13 cellular contexts compared by ENCODE assay signal in the genomic region with DNA sequence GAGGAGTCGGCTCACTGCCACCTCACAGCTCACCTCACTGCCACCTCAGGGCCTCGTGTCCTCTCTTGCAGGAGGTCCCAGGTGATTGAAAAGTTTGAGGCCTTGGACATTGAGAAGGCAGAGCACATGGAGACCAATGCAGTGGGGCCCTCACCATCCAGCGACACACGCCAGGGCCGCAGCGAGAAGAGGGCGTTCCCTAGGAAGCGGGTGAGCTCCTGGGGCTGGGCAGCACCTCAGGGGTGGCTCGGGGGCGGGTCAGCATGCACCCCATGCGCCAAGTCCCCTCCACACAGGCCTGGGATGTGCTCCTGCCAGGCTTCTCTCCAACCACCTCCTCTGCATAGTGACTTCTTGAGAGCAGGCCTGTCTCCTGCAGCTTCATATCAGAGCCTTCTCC.
"Had no signal": no experiment of that assay in that cellular context is flagged by ENCODE, and none has a peak within 500 bp of the region (broad histone marks: within the 10 kb centered on the region; RNA-seq: fewer than 3 reads in every experiment).

No MANE protein-coding gene starts in this region.

- H2AFZ ChIP-seq: hepatocyte had no signal

- H3K27me3 Mint-ChIP-seq: activated naive CD4-positive, alpha-beta T cell treated with anti-CD3 and anti-CD28 coated beads, Interleukin-2, amount 50 U/mL, for 24 hours; effector memory CD8-positive, alpha-beta T cell; memory B cell; progenitor cell of endocrine pancreas had no signal

- H3K9me3 ChIP-seq: adrenal gland, gastrocnemius medialis, left lung, right atrium auricular region had no signal

- H3K4me3 Mint-ChIP-seq: activated naive CD4-positive, alpha-beta T cell treated with anti-CD3 and anti-CD28 coated beads, Interleukin-2, amount 50 U/mL, for 24 hours; memory B cell; nephron had no signal

- H3K9me3 Mint-ChIP-seq: activated naive CD4-positive, alpha-beta T cell treated with anti-CD3 and anti-CD28 coated beads, Interleukin-2, amount 50 U/mL, for 24 hours; effector memory CD8-positive, alpha-beta T cell; memory B cell; nephron had no signal

- H3K4me3 ChIP-seq: adrenal gland, gastrocnemius medialis, hepatocyte, left lung, right atrium auricular region, skin epidermis had no signal

- H3K79me2 ChIP-seq: hepatocyte had no signal

- DNase-seq: gastrocnemius medialis, SHP77 treated with DMSO at 0.1 percent for 48 hours had no signal

- H3K27ac Mint-ChIP-seq: memory B cell had no signal

- H3K27me3 ChIP-seq: adrenal gland, gastrocnemius medialis, hepatocyte, left lung, right atrium auricular region had no signal

- H3K27ac ChIP-seq: adrenal gland, hepatocyte, left lung, right atrium auricular region, WERI-Rb-1 had no signal

- H3K4me2 ChIP-seq: hepatocyte had no signal
